ENCODE assay signal across 8 cellular contexts in the genomic region with DNA sequence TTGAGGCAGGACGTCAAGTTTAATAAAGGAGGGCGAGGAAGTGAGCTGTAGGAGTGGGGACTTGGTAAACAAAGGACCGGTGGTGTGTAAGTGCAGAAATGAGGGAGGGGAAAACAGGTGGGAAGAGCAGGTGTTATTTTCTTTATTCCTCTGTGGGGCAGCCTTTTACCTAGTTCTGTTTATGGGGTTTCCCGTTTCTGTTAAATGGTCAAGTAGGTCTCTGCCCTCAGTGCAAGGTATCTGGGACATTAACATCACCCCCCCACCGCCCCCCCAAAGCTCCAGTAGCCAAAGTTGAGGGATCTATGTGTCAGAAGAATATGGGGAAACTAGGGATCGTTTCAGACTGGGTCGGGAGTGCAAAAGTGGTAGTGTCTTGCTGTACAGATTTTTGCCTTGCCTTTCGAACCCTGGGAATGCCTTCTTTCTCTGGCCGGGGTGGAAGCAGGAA. TPM values are rescaled to one million over a fixed set of nuclear protein-coding genes. Genes with fewer than 3 reads are reported as not detected.
A peak's percentile ranks its signal among the peaks of the same experiment; 100 is the strongest.
DNase-seq lines count a peak whose midpoint lies in the region; ATAC-seq and TF ChIP-seq lines count a peak whose summit lies in the region.

No MANE protein-coding gene starts in this region.

- no peaks in the 10 kb centered on the region for H3K27me3 Mint-ChIP-seq in Caco-2 (ENCODE audit: insufficient read depth, unreplicated experiment)

- CTCF ChIA-PET in Caco-2 (lab: Charles Lee), result interaction anchor here (0.6 to 1.5 kb wide), 11 partner anchors 32 to 195 kb away, joined by 3 to 8 read pairs (median 4); a partner anchor contains a TSS

- H3K36me3 ChIP-seq in Caco-2 (ENCODE audit: control insufficient read depth, insufficient read depth, low read length) (no peaks in the 10 kb centered on the region), ascending aorta (no peaks in the 10 kb centered on the region), lower lobe of right lung (no peaks in the 10 kb centered on the region), aorta (ENCODE audit: control insufficient read depth in 1 of 2, insufficient read depth in 2 of 2, low read length in 1 of 2) (no peaks in the 10 kb centered on the region)

- peak overlapping the region; percentile 88 for H3K27ac Mint-ChIP-seq in Caco-2 (ENCODE audit: unreplicated experiment)

- ATAC-seq in HG03159 (IDR thresholded peaks at IDR 0.05; ENCODE audit: unreplicated experiment) (peak; percentile 2), lower lobe of right lung (peak in 1 of 2 donors; percentile 2), aorta (ENCODE audit: low FRiP score) (no peak), GM18868 (IDR thresholded peaks at IDR 0.05; ENCODE audit: unreplicated experiment) (no peak)

- peak overlapping the region; percentile 92 for H3K4me3 Mint-ChIP-seq in Caco-2 (ENCODE audit: unreplicated experiment)

- H3K27ac ChIP-seq in ascending aorta, result peak overlapping the region; percentile 82 to 85
- peak overlapping the region; percentile 88 for H3K27ac ChIP-seq in lower lobe of right lung
- H3K27ac ChIP-seq in aorta (ENCODE audit: low read depth in 1 of 2, low read length in 2 of 2), result peak overlapping the region in 1 of 2 donors; percentile 62

- WGBS in aorta, 2 donors, result 1% methylated on average over 9 of the region's 9 CpGs

- no peak for DNase-seq in Caco-2
- no peak for DNase-seq in ascending aorta (ENCODE audit: low spot score in 2 of 2)
- DNase-seq in lower lobe of right lung, result no peak
- DNase-seq in aorta, result no peak
- DNase-seq in anterior cingulate cortex (lab: John Stamatoyannopoulos, UW), result no peak
- DNase-seq in epidermal melanocyte (ENCODE audit: insufficient read length, low spot score), result no peak

- H3K4me1 Mint-ChIP-seq in Caco-2 (ENCODE audit: low read depth, unreplicated experiment), result peaks cover 17% of the 10 kb centered on the region

- peaks cover 16% of the 10 kb centered on the region for H3K4me1 ChIP-seq in Caco-2
- H3K4me1 ChIP-seq in ascending aorta, result peaks cover 0 to 14% of the 10 kb centered on the region in 2 donors
- H3K4me1 ChIP-seq in lower lobe of right lung, result peaks cover 35% of the 10 kb centered on the region
- H3K4me1 ChIP-seq in aorta (ENCODE audit: control insufficient read depth in 1 of 2, insufficient read depth in 2 of 2, low read length in 2 of 2), result no peaks in the 10 kb centered on the region

- BruUV-seq in Caco-2 (replicated peaks; lab: Mats Ljungman, UMichigan), result no TSS peak

- TF ChIP-seq CTCF in Caco-2 (IDR thresholded peaks at IDR 0.05; ENCODE audit: insufficient read depth in 1 of 2, low read depth in 1 of 2, low read length in 1 of 2, severe bottlenecking in 1 of 2, unreplicated experiment in 1 of 2) (no peak), ascending aorta (IDR thresholded peaks at IDR 0.05) (no peak), lower lobe of right lung (IDR thresholded peaks at IDR 0.05) (no peak)

- intact Hi-C loops in Caco-2 (cut with micrococcal nuclease; ENCODE audit: unreplicated experiment), result loop anchor here (5.0 kb wide), 1 partner anchor 94 kb away; no protein-coding TSS in a partner anchor
- intact Hi-C loops in ascending aorta (cut with DNase I), result loop anchor here (1.0 to 2.0 kb wide), 2 partner anchors 39 to 114 kb away; a partner anchor contains a TSS
- intact Hi-C loops in lower lobe of right lung (cut with DNase I), result no loop called here
- intact Hi-C loops in aorta (cut with DNase I), result loop anchor here in 1 of 2 donors (5.0 kb wide), 1 partner anchor 39 kb away; no protein-coding TSS in a partner anchor

- H3K4me3 ChIP-seq in Caco-2 (ENCODE audit: low read depth, low read length), result peak overlapping the region; percentile 87
- peak overlapping the region; percentile 66 to 67 for H3K4me3 ChIP-seq in ascending aorta
- H3K4me3 ChIP-seq in lower lobe of right lung, result peak overlapping the region; percentile 65
- peak overlapping the region; percentile 23 to 24 for H3K4me3 ChIP-seq in aorta (ENCODE audit: low read length in 2 of 2)

- H3K27me3 ChIP-seq in Caco-2 (replicated peaks; ENCODE audit: control insufficient read depth, insufficient read depth, low read length) (no peaks in the 10 kb centered on the region), ascending aorta (no peaks in the 10 kb centered on the region), lower lobe of right lung (ENCODE audit: low read depth) (no peaks in the 10 kb centered on the region), aorta (ENCODE audit: control insufficient read depth in 1 of 2, insufficient read depth in 2 of 2, low read length in 1 of 2) (no peaks in the 10 kb centered on the region)

- no peaks in the 10 kb centered on the region for H3K9me3 ChIP-seq in Caco-2
- H3K9me3 ChIP-seq in ascending aorta, result no peaks in the 10 kb centered on the region
- no peaks in the 10 kb centered on the region for H3K9me3 ChIP-seq in lower lobe of right lung
- no peaks in the 10 kb centered on the region for H3K9me3 ChIP-seq in aorta (ENCODE audit: control insufficient read depth, low read length)

- H3K9me3 Mint-ChIP-seq in Caco-2 (ENCODE audit: unreplicated experiment), result no peaks in the 10 kb centered on the region

- peaks cover 26% of the 10 kb centered on the region for H3K36me3 Mint-ChIP-seq in Caco-2 (ENCODE audit: insufficient read depth, unreplicated experiment)

- POLR2A ChIA-PET in Caco-2 (lab: Charles Lee), result interaction anchor here (0.7 to 3.1 kb wide), 4 partner anchors 39 to 329 kb away, joined by 3 to 19 read pairs (median 10); a partner anchor contains a TSS

RNA-seq across cellular contexts. Expression of a gene that starts 0.9 kb away (rescaled TPM):
- total RNA-seq in Caco-2 (2022), result 59.6 and 60.0 TPM in 2 replicates
- total RNA-seq in ascending aorta, result 25.3 TPM
- 38.7 TPM for total RNA-seq in lower lobe of right lung
- total RNA-seq in aorta, result 10 to 100 TPM; 44.1 to 46.6 TPM
- 1 to 10 TPM; 1.9 to 6.0 TPM for polyA plus RNA-seq in aorta

Comparison
In these comparisons a context has a peak if more than half of its experiments do, and no peak if none do; other contexts are left out.
1. H3K4me3 ChIP-seq: peak in every context shown above with its lines; median percentile 87 in Caco-2; 66 in ascending aorta; 65 in lower lobe of right lung; 24 in aorta.